In the genomic region with DNA sequence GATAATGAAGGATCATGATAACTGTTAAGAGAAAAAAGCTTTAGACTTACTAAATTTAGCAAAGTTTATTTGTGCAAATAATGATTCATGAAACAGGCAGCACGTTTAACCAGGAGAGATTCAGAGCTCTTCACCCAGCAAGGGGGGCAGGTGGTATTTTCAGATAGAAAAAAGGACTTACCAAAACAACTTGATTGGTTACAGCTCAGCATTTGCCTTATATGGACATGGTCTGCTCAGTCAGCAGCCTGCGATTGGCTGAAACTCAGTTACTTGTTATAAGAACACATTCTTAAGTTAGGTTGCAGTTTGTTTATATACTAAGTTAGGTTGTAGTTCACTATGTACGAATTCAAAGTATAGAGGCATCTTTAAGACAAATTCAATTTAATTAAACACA, we compare ENCODE assay signal across 18 cellular contexts.
DNase-seq lines count a peak whose midpoint lies in the region; ATAC-seq and TF ChIP-seq lines count a peak whose summit lies in the region.
"Had no signal": no experiment of that assay in that cellular context is flagged by ENCODE, and none has a peak within 500 bp of the region (broad histone marks: within the 10 kb centered on the region; RNA-seq: fewer than 3 reads in every experiment).

No MANE protein-coding gene starts in this region.

- H2AFZ ChIP-seq in IMR-90 (replicated peaks; ENCODE audit: low read length, poor library complexity): no peak overlapping the region

- H2AK9ac ChIP-seq in IMR-90 (replicated peaks; ENCODE audit: low read depth, low read length, poor library complexity): no peak overlapping the region

- dilution Hi-C loops in IMR-90 (cut with HindIII; ENCODE audit: low sequenced_read_pairs, unreplicated experiment): no loop called here

- H4K8ac ChIP-seq in IMR-90 (ENCODE audit: low read depth in 2 of 2, low read length in 2 of 2): peak overlapping the region; percentile 56 to 92; a peak in 3 of 4 replicates

- H3K9me3 Mint-ChIP-seq in WTC11 (peaks cover 26% of the 10 kb centered on the region), mesothelial cell of epicardium (peaks cover 15% of the 10 kb centered on the region), glutamatergic neuron (ENCODE audit: unreplicated experiment) (peaks cover 1% of the 10 kb centered on the region)
- H3K9me3 Mint-ChIP-seq: activated naive CD8-positive, alpha-beta T cell treated with anti-CD3 and anti-CD28 coated beads, Interleukin-2, amount 50 U/mL, for 24 hours had no signal

- peak overlapping the region; percentile 91; the same call in 1 of the 2 replicates for H3K4ac ChIP-seq in IMR-90 (ENCODE audit: low read depth, low read length)

- BruUV-seq in IMR-90 (replicated peaks; lab: Mats Ljungman, UMichigan): no TSS peak

- H3K4me2 ChIP-seq in IMR-90 (ENCODE audit: low read depth, low read length): no peak overlapping the region; the same call in 1 of the 2 replicates

- peak overlapping the region; percentile 93; the same call in 2 of the 3 replicates for H2BK15ac ChIP-seq in IMR-90 (ENCODE audit: low read depth, low read length)

- peak overlapping the region; percentile 22; the same call in 1 of the 2 replicates for H3K27ac ChIP-seq in IMR-90 (ENCODE audit: insufficient read depth, low read length)
- H3K27ac ChIP-seq: dorsolateral prefrontal cortex, SK-N-MC, stomach had no signal

- intact Hi-C loops in IMR-90 (cut with micrococcal nuclease): no loop called here

- CTCF ChIA-PET in IMR-90 (lab: Yijun Ruan, JAX): no interaction called here
- CTCF ChIA-PET in WTC11 (lab: Charles Lee): no interaction called here

- H3K14ac ChIP-seq in IMR-90 (replicated peaks; ENCODE audit: low read depth, low read length): peak overlapping the region; percentile 94

- H3K79me1 ChIP-seq in IMR-90 (ENCODE audit: low read depth in 1 of 2, low read length in 2 of 2): no peaks in the 10 kb centered on the region

- no peaks in the 10 kb centered on the region for H3K27me3 ChIP-seq in BE2C
- H3K27me3 ChIP-seq in IMR-90 (ENCODE audit: control insufficient read depth, insufficient read depth, low read length): no peaks in the 10 kb centered on the region
- H3K27me3 ChIP-seq: dorsolateral prefrontal cortex, stomach had no signal

- H3K27me3 Mint-ChIP-seq in WTC11 (ENCODE audit: low read depth) (no peaks in the 10 kb centered on the region), mesothelial cell of epicardium (ENCODE audit: low read depth) (no peaks in the 10 kb centered on the region), glutamatergic neuron (ENCODE audit: unreplicated experiment) (no peaks in the 10 kb centered on the region)
- H3K27me3 Mint-ChIP-seq: activated naive CD8-positive, alpha-beta T cell treated with anti-CD3 and anti-CD28 coated beads, Interleukin-2, amount 50 U/mL, for 24 hours had no signal

- H3K27ac Mint-ChIP-seq in WTC11 (peak overlapping the region; percentile 9; the same call in 1 of the 2 replicates), mesothelial cell of epicardium (no peak overlapping the region), glutamatergic neuron (ENCODE audit: unreplicated experiment) (no peak overlapping the region)
- H3K27ac Mint-ChIP-seq: activated naive CD8-positive, alpha-beta T cell treated with anti-CD3 and anti-CD28 coated beads, Interleukin-2, amount 50 U/mL, for 24 hours; B cell had no signal

- peak overlapping the region; percentile 91 for H2BK5ac ChIP-seq in IMR-90 (ENCODE audit: low read depth, low read length, poor library complexity, severe bottlenecking)

- peak overlapping the region; percentile 56 for H2AK5ac ChIP-seq in IMR-90 (ENCODE audit: low read depth, low read length)

- TF ChIP-seq POLR2A in IMR-90 (IDR thresholded peaks at IDR 0.05; ENCODE audit: low read depth, low read length): no peak

- H3K36me3 Mint-ChIP-seq in WTC11 (peaks cover 5% of the 10 kb centered on the region), mesothelial cell of epicardium (no peaks in the 10 kb centered on the region), glutamatergic neuron (ENCODE audit: unreplicated experiment) (no peaks in the 10 kb centered on the region)

- peak overlapping the region; percentile 80; the same call in 1 of the 2 replicates for H3K56ac ChIP-seq in IMR-90 (ENCODE audit: extremely low read depth, insufficient read depth, low read length)

- peak; percentile 15 for DNase-seq in BE2C
- DNase-seq in IMR-90: peak; percentile 96
- no peak for DNase-seq in WTC11 (ENCODE audit: low spot score)
- peak; percentile 34 for DNase-seq in fibroblast of villous mesenchyme (ENCODE audit: low read depth)
- no peak for DNase-seq in mesothelial cell of epicardium (ENCODE audit: low spot score in 2 of 2, unreplicated experiment in 2 of 2)
- no peak for DNase-seq in glutamatergic neuron
- DNase-seq: activated naive CD8-positive, alpha-beta T cell treated with anti-CD3 and anti-CD28 coated beads, Interleukin-2, amount 50 U/mL, for 24 hours; activated T-cell treated with anti-CD3 and anti-CD28 coated beads, Interleukin-2, amount 50 U/mL, for 1 hour; dorsolateral prefrontal cortex; left cardiac atrium; NCI-H187 treated with DMSO at 0.1 percent for 48 hours; right cardiac atrium; stomach had no signal

- H3K4me3 ChIP-seq in BE2C (ENCODE audit: low read depth, low read length) (no peak overlapping the region), IMR-90 (ENCODE audit: insufficient read depth, low read depth, low read length) (no peak overlapping the region), fibroblast of villous mesenchyme (ENCODE audit: low read depth, low read length) (no peak overlapping the region)
- H3K4me3 ChIP-seq: dorsolateral prefrontal cortex, HAP-1, SK-N-MC, stomach had no signal

- H3K36me3 ChIP-seq in BE2C: no peaks in the 10 kb centered on the region
- no peaks in the 10 kb centered on the region for H3K36me3 ChIP-seq in IMR-90 (ENCODE audit: control insufficient read depth, insufficient read depth, low read length)
- H3K36me3 ChIP-seq: HAP-1, stomach had no signal

- H4K91ac ChIP-seq in IMR-90 (ENCODE audit: insufficient read depth, low read depth, low read length): peak overlapping the region; percentile 72; the same call in 1 of the 2 replicates

- H3K4me1 Mint-ChIP-seq in WTC11 (no peaks in the 10 kb centered on the region), mesothelial cell of epicardium (peaks cover 20% of the 10 kb centered on the region), glutamatergic neuron (ENCODE audit: low read depth, unreplicated experiment) (no peaks in the 10 kb centered on the region)
- H3K4me1 Mint-ChIP-seq: activated naive CD8-positive, alpha-beta T cell treated with anti-CD3 and anti-CD28 coated beads, Interleukin-2, amount 50 U/mL, for 24 hours; B cell had no signal

- H3K9me3 ChIP-seq in BE2C: no peaks in the 10 kb centered on the region
- no peaks in the 10 kb centered on the region for H3K9me3 ChIP-seq in IMR-90 (ENCODE audit: control insufficient read depth, insufficient read depth, low read length)
- H3K9me3 ChIP-seq: HAP-1, stomach had no signal

- H2BK120ac ChIP-seq in IMR-90 (ENCODE audit: low read depth, low read length): peak overlapping the region; percentile 97

- TF ChIP-seq CTCF in BE2C (IDR thresholded peaks at IDR 0.05; ENCODE audit: low read depth, low read length) (no peak), IMR-90 (conservative IDR thresholded peaks at IDR 0.05; ENCODE audit: low read depth, low read length) (no peak), WTC11 (IDR thresholded peaks at IDR 0.05) (no peak), fibroblast of villous mesenchyme (IDR thresholded peaks at IDR 0.05; ENCODE audit: insufficient read depth, low read depth, low read length) (no peak), mesothelial cell of epicardium (IDR thresholded peaks at IDR 0.05; ENCODE audit: unreplicated experiment) (no peak), glutamatergic neuron (IDR thresholded peaks at IDR 0.05; ENCODE audit: partially characterized antibody, unreplicated experiment) (no peak)

- no peak for TF ChIP-seq RAD21 in IMR-90 (IDR thresholded peaks at IDR 0.05; ENCODE audit: low read length)

- H3K4me1 ChIP-seq in BE2C (no peaks in the 10 kb centered on the region; the same call in 1 of the 2 replicates), IMR-90 (ENCODE audit: control insufficient read depth, insufficient read depth, low read length) (peaks cover 6% of the 10 kb centered on the region)
- H3K4me1 ChIP-seq: HAP-1, stomach had no signal

- no peaks in the 10 kb centered on the region; the same call in 1 of the 2 replicates for H3K9me1 ChIP-seq in IMR-90 (ENCODE audit: insufficient read depth, low read length)

- peak overlapping the region; percentile 97 for H2BK20ac ChIP-seq in IMR-90 (ENCODE audit: low read depth, low read length)

- H3K9ac ChIP-seq in IMR-90 (ENCODE audit: low read depth, low read length): no peak overlapping the region

- peak overlapping the region; percentile 79; the same call in 1 of the 2 replicates for H4K5ac ChIP-seq in IMR-90 (ENCODE audit: low read depth, low read length)

- in situ Hi-C loops in IMR-90 (cut with MboI; ENCODE audit: low sequenced_read_pairs): no loop called here

- POLR2A ChIA-PET in IMR-90 (lab: Charles Lee; ENCODE audit: unreplicated experiment) (no interaction called here), WTC11 (lab: Charles Lee) (no interaction called here)

- H3K23ac ChIP-seq in IMR-90 (ENCODE audit: low read depth, low read length): peak overlapping the region; percentile 86; the same call in 1 of the 2 replicates

- H3K18ac ChIP-seq in IMR-90 (ENCODE audit: low read depth, low read length): peak overlapping the region; percentile 73; the same call in 1 of the 2 replicates

- H3K4me3 Mint-ChIP-seq in WTC11 (no peak overlapping the region), mesothelial cell of epicardium (no peak overlapping the region), glutamatergic neuron (ENCODE audit: unreplicated experiment) (no peak overlapping the region)
- H3K4me3 Mint-ChIP-seq: activated naive CD8-positive, alpha-beta T cell treated with anti-CD3 and anti-CD28 coated beads, Interleukin-2, amount 50 U/mL, for 24 hours; B cell had no signal

- no peaks in the 10 kb centered on the region for H4K20me1 ChIP-seq in IMR-90 (ENCODE audit: insufficient read depth, low read length)

- ATAC-seq in IMR-90 (ENCODE audit: low read depth): peak; percentile 84
- peak; percentile 26; the same call in 1 of the 2 replicates for ATAC-seq in WTC11
- ATAC-seq in GM21360 (IDR thresholded peaks at IDR 0.05; ENCODE audit: unreplicated experiment): no peak
- no peak for ATAC-seq in HG02852 (IDR thresholded peaks at IDR 0.05; ENCODE audit: unreplicated experiment)
- ATAC-seq: activated naive CD8-positive, alpha-beta T cell treated with anti-CD3 and anti-CD28 coated beads, Interleukin-2, amount 50 U/mL, for 24 hours; right cardiac atrium had no signal

- no CpG with 5 or more reads among the region's 3 CpGs for WGBS in IMR-90 (ENCODE audit: extremely low coverage in 2 of 2, insufficient read length in 1 of 2), 2 experiments

TF ChIP-seq in IMR-90, 13 proteins besides CTCF, POLR2A, EP300 and RAD21 (continues in another document):
- TF ChIP-seq BHLHE40 (IDR thresholded peaks at IDR 0.05; ENCODE audit: low read depth, low read length) (peak; percentile 86), SMC3 (IDR thresholded peaks at IDR 0.05; ENCODE audit: low read depth, low read length) (no peak)

TF ChIP-seq in WTC11, 78 proteins besides CTCF, POLR2A, EP300 and RAD21 (continues in another document):
- TF ChIP-seq SOX15 (CRISPR knock-in tag; IDR thresholded peaks at IDR 0.05) (no peak), PRRX2 (CRISPR knock-in tag; IDR thresholded peaks at IDR 0.05) (no peak), ETV6 (CRISPR knock-in tag; IDR thresholded peaks at IDR 0.05) (no peak), RORB (CRISPR knock-in tag; IDR thresholded peaks at IDR 0.05) (no peak)

Comparison
In these comparisons a context has a peak if more than half of its experiments do, and no peak if none do; other contexts are left out.
1. DNase-seq: peak in BE2C (single experiment), IMR-90 (single experiment) and fibroblast of villous mesenchyme (single experiment); none in WTC11 (single experiment), mesothelial cell of epicardium (0 of 2) and glutamatergic neuron (single experiment).
2. ATAC-seq: peak in IMR-90 (single experiment) and WTC11 (single experiment); none in GM21360 (single experiment) and HG02852 (single experiment).